Comparison of ENCODE assay signal across 8 cellular contexts in the genomic region with DNA sequence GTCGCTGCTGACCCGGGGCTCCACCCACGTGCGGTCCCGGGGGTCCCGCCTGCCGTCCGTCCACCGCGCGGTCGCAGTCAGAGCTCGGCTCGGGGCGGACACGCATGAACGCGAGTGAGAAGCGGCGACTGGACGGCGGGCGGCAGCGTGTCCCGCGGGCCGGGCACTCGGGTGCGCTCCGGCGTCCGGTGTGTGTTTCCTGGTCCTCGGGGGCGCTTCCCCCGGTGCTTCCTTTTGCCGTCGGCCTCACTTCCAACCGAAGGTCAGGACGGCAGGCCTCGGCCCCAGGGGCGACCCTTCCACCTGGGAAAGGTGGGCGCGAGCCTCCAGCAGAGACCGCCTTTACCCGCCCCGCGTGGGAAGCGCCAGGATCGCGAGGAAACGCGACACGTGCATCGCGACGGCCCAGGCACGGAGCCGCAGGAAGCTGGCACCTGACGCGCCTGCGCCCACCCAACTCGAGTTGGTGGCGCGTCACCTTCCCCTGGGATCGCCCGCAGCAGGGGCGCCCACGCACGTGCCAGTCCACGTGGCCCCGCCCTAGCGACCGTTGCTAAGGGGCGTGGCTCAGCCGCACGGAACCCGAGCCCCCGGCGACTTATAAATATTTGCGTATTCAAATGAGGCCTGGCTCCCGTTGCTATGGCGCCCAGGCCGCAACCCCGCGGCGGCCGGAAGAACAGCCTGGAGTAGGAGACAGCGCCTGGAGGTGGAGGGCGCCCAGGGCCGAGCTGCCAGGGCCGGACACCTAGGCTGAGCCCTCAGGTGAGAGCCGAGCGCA. TPM values are rescaled to one million over a fixed set of nuclear protein-coding genes. Genes with fewer than 3 reads are reported as not detected.
DNase-seq lines count a peak whose midpoint lies in the region; ATAC-seq and TF ChIP-seq lines count a peak whose summit lies in the region.

A gene with protein sequence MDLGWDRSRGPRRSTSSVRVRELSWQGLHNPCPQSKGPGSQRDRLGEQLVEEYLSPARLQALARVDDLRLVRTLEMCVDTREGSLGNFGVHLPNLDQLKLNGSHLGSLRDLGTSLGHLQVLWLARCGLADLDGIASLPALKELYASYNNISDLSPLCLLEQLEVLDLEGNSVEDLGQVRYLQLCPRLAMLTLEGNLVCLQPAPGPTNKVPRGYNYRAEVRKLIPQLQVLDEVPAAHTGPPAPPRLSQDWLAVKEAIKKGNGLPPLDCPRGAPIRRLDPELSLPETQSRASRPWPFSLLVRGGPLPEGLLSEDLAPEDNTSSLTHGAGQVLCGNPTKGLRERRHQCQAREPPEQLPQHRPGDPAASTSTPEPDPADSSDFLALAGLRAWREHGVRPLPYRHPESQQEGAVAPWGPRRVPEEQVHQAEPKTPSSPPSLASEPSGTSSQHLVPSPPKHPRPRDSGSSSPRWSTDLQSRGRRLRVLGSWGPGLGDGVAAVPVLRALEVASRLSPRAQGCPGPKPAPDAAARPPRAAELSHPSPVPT (plus strand): TSS at position 687 of the 781 bp plus-strand sequence. CDS start 3,158 bp downstream, outside the sequence.

- H3K27me3 ChIP-seq in rectal smooth muscle tissue (ENCODE audit: control insufficient read depth, insufficient read depth, low read length), result peaks cover 4% of the 10 kb centered on the region

- H3K9ac ChIP-seq in rectal smooth muscle tissue (ENCODE audit: low read length), result peak within 1 kb of the TSS; percentile 17

- no peak for TF ChIP-seq CTCF in LNCaP clone FGC (IDR thresholded peaks at IDR 0.05; ENCODE audit: control insufficient read depth, extremely low read depth, insufficient read depth)

- DNase-seq in DMS53 treated with DMSO at 0.1 percent for 48 hours (lab: John Stamatoyannopoulos, UW; ENCODE audit: unreplicated experiment) (peak; percentile 93), LNCaP clone FGC (ENCODE audit: low read depth) (peak; percentile 63), SKM-1 (lab: John Stamatoyannopoulos, UW; ENCODE audit: unreplicated experiment) (peak; percentile 53), cardiac septum (ENCODE audit: low spot score) (peak; percentile 83), globus pallidus (ENCODE audit: low spot score) (no peak)
- peak; percentile 88 to 91 for DNase-seq in activated naive CD4-positive, alpha-beta T cell treated with anti-CD3 and anti-CD28 coated beads, Interleukin-2, amount 50 U/mL, for 72 hours (ENCODE audit: low spot score in 2 of 2)

- peak within 1 kb of the TSS; percentile 62 for H3K4me3 ChIP-seq in LNCaP clone FGC (ENCODE audit: low read depth, low read length)
- peak within 1 kb of the TSS; percentile 55 for H3K4me3 ChIP-seq in rectal smooth muscle tissue (ENCODE audit: low read length)

- peaks cover 7% of the 10 kb centered on the region for H3K4me1 ChIP-seq in rectal smooth muscle tissue (ENCODE audit: control insufficient read depth, insufficient read depth, low read length)

- no peaks in the 10 kb centered on the region for H3K9me3 Mint-ChIP-seq in activated naive CD4-positive, alpha-beta T cell treated with anti-CD3 and anti-CD28 coated beads, Interleukin-2, amount 50 U/mL, for 72 hours

- intact Hi-C loops in cardiac septum (cut with DNase I), result no loop called here

- H3K36me3 Mint-ChIP-seq in activated naive CD4-positive, alpha-beta T cell treated with anti-CD3 and anti-CD28 coated beads, Interleukin-2, amount 50 U/mL, for 72 hours, result no peaks in the 10 kb centered on the region

- H3K27ac Mint-ChIP-seq in activated naive CD4-positive, alpha-beta T cell treated with anti-CD3 and anti-CD28 coated beads, Interleukin-2, amount 50 U/mL, for 72 hours, result peak within 1 kb of the TSS; percentile 85 to 88

- ATAC-seq in GM21619 (IDR thresholded peaks at IDR 0.05; ENCODE audit: unreplicated experiment), result peak; percentile 50
- peak; percentile 43 to 53 for ATAC-seq in activated naive CD4-positive, alpha-beta T cell treated with anti-CD3 and anti-CD28 coated beads, Interleukin-2, amount 50 U/mL, for 72 hours

- no peak within 1 kb of the TSS for H3K27ac ChIP-seq in rectal smooth muscle tissue (ENCODE audit: low read depth, low read length)

- peaks cover 12% of the 10 kb centered on the region for H3K36me3 ChIP-seq in rectal smooth muscle tissue (ENCODE audit: control insufficient read depth, insufficient read depth, low read length)

RNA-seq across cellular contexts. Expression of the gene that starts here (rescaled TPM):
- total RNA-seq in activated naive CD4-positive, alpha-beta T cell treated with anti-CD3 and anti-CD28 coated beads, Interleukin-2, amount 50 U/mL, for 72 hours, result 1 to 10 TPM; 1.7 to 2.8 TPM
- 0.38 TPM for total RNA-seq in cardiac septum

Comparison
In these comparisons a context has a peak if more than half of its experiments do, and no peak if none do; other contexts are left out.
1. Peak in DNase-seq in cardiac septum; RNA of the gene not detected or under 1 TPM.